9 cellular contexts compared by ENCODE assay signal in the genomic region with DNA sequence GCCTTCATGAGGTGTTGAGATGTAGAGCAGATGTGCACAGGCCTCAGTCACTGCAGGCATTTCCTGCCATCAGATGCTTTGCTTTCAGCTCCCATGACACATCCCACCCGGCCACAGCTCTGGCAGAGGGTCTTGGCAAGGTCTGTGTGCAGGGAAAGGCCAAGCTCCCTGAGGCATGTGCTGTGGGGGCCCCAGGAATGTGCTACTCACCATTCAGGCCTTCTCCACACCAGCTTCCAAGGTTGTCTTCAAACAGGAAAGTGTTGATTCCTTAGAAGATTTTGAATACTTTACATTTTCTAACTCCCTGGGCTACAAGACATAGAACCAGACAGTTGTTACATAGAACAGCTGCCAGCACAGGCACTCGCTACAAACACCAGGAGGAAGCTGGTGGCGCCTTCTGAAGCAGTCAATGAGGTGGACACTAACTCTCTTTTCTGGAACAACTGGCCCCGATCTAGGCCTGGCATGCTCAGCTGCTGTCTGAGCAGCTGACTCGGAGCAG. TPM values are rescaled to one million over a fixed set of nuclear protein-coding genes. Genes with fewer than 3 reads are reported as not detected.
DNase-seq lines count a peak whose midpoint lies in the region; ATAC-seq and TF ChIP-seq lines count a peak whose summit lies in the region.
"Had no signal": no experiment of that assay in that cellular context is flagged by ENCODE, and none has a peak within 500 bp of the region (broad histone marks: within the 10 kb centered on the region; RNA-seq: fewer than 3 reads in every experiment).

No MANE protein-coding gene starts in this region.

- H3K27ac Mint-ChIP-seq in WTC11, result no peak overlapping the region

- no peaks in the 10 kb centered on the region for H3K9me3 ChIP-seq in A673 (ENCODE audit: low read depth, low read length, poor library complexity, severe bottlenecking)
- no peaks in the 10 kb centered on the region for H3K9me3 ChIP-seq in lung (ENCODE audit: control insufficient read depth in 2 of 2, insufficient read depth in 1 of 2, low read length in 1 of 2)

- POLR2A ChIA-PET in A673 (lab: Charles Lee; ENCODE audit: low non-redundant PET), result no interaction called here
- POLR2A ChIA-PET in WTC11 (lab: Charles Lee), result no interaction called here

- DNase-seq in A673 (ENCODE audit: low spot score), result peak; percentile 19
- peak; percentile 73 for DNase-seq in HS-5 (ENCODE audit: low read depth)
- peak; percentile 96 for DNase-seq in astrocyte of the hippocampus (ENCODE audit: low read depth, low spot score)
- DNase-seq in lung (ENCODE audit: low spot score), result peak; percentile 53
- DNase-seq in WTC11 (ENCODE audit: low spot score), result no peak

- H3K27me3 ChIP-seq in A673 (replicated peaks; ENCODE audit: insufficient read depth, low read depth, low read length, poor library complexity) (no peaks in the 10 kb centered on the region), lung (ENCODE audit: control insufficient read depth, insufficient read depth) (no peaks in the 10 kb centered on the region)

- H3K4me1 Mint-ChIP-seq in WTC11, result no peaks in the 10 kb centered on the region

- H3K4me1 ChIP-seq in A673 (ENCODE audit: insufficient read depth, low read length, poor library complexity, severe bottlenecking) (no peaks in the 10 kb centered on the region), lung (ENCODE audit: control insufficient read depth in 2 of 2, insufficient read depth in 2 of 2, low read length in 2 of 2) (peaks cover 0 to 3% of the 10 kb centered on the region in 2 donors)

- H3K36me3 Mint-ChIP-seq in WTC11, result no peaks in the 10 kb centered on the region

- H3K4me3 Mint-ChIP-seq in WTC11, result no peak overlapping the region

- intact Hi-C loops in A673 (cut with micrococcal nuclease; ENCODE audit: unreplicated experiment), result no loop called here

- H3K27ac ChIP-seq in A673 (ENCODE audit: low read depth, low read length, poor library complexity, severe bottlenecking), result no peak overlapping the region
- H3K27ac ChIP-seq in lung (ENCODE audit: low read depth in 1 of 2, low read length in 1 of 2), result no peak overlapping the region

- ATAC-seq in lung (ENCODE audit: insufficient read depth, low FRiP score), result peak; percentile 77
- ATAC-seq in HG02870 (IDR thresholded peaks at IDR 0.05; ENCODE audit: unreplicated experiment), result no peak
- ATAC-seq in HG03469 (IDR thresholded peaks at IDR 0.05; ENCODE audit: unreplicated experiment), result no peak
- no peak for ATAC-seq in WTC11
- ATAC-seq in HG02798 (IDR thresholded peaks at IDR 0.05; ENCODE audit: poor library complexity, unreplicated experiment), result no peak

- 34 to 48% methylated on average over 5 of the region's 5 CpGs for WGBS in lung, 2 donors

- H3K36me3 ChIP-seq in A673 (ENCODE audit: insufficient read depth, low read length, poor library complexity, severe bottlenecking) (no peaks in the 10 kb centered on the region), lung (ENCODE audit: control insufficient read depth in 2 of 2, insufficient read depth in 2 of 2, low read length in 2 of 2) (no peaks in the 10 kb centered on the region)

- peaks cover 2% of the 10 kb centered on the region; the same call in 1 of the 2 replicates for H3K27me3 Mint-ChIP-seq in WTC11 (ENCODE audit: low read depth)

- CTCF ChIA-PET in A673 (lab: Charles Lee) (no interaction called here), WTC11 (lab: Charles Lee) (interaction anchor here (0.6 kb wide), 1 partner anchor 95 kb away, joined by 3 read pairs; no protein-coding TSS in a partner anchor)

- TF ChIP-seq CTCF in A673 (conservative IDR thresholded peaks at IDR 0.05; ENCODE audit: low read depth, low read length) (no peak), lung (IDR thresholded peaks at IDR 0.05; ENCODE audit: control extremely low read depth, extremely low read depth) (no peak), WTC11 (IDR thresholded peaks at IDR 0.05) (no peak)

- no peaks in the 10 kb centered on the region for H3K9me3 Mint-ChIP-seq in WTC11

- no peak overlapping the region for H3K4me3 ChIP-seq in A673 (ENCODE audit: low read depth, low read length, poor library complexity, severe bottlenecking)
- no peak overlapping the region for H3K4me3 ChIP-seq in lung

- BruUV-seq in A673 (replicated peaks; lab: Mats Ljungman, UMichigan), result no TSS peak

TF ChIP-seq in WTC11, 78 proteins besides CTCF, POLR2A, EP300 and RAD21:
- TF ChIP-seq TEAD1 (CRISPR knock-in tag; IDR thresholded peaks at IDR 0.05), result no peak
- no peak for TF ChIP-seq ZNF416 (CRISPR knock-in tag; IDR thresholded peaks at IDR 0.05)
- TF ChIP-seq, protein P1, sequence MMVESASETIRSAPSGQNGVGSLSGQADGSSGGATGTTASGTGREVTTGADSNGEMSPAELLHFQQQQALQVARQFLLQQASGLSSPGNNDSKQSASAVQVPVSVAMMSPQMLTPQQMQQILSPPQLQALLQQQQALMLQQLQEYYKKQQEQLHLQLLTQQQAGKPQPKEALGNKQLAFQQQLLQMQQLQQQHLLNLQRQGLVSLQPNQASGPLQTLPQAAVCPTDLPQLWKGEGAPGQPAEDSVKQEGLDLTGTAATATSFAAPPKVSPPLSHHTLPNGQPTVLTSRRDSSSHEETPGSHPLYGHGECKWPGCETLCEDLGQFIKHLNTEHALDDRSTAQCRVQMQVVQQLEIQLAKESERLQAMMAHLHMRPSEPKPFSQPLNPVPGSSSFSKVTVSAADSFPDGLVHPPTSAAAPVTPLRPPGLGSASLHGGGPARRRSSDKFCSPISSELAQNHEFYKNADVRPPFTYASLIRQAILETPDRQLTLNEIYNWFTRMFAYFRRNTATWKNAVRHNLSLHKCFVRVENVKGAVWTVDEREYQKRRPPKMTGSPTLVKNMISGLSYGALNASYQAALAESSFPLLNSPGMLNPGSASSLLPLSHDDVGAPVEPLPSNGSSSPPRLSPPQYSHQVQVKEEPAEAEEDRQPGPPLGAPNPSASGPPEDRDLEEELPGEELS (CRISPR knock-in tag; IDR thresholded peaks at IDR 0.05), result no peak
- TF ChIP-seq IRF2 (CRISPR knock-in tag; IDR thresholded peaks at IDR 0.05; ENCODE audit: borderline replicate concordance, low read depth), result no peak
- TF ChIP-seq, protein P2, sequence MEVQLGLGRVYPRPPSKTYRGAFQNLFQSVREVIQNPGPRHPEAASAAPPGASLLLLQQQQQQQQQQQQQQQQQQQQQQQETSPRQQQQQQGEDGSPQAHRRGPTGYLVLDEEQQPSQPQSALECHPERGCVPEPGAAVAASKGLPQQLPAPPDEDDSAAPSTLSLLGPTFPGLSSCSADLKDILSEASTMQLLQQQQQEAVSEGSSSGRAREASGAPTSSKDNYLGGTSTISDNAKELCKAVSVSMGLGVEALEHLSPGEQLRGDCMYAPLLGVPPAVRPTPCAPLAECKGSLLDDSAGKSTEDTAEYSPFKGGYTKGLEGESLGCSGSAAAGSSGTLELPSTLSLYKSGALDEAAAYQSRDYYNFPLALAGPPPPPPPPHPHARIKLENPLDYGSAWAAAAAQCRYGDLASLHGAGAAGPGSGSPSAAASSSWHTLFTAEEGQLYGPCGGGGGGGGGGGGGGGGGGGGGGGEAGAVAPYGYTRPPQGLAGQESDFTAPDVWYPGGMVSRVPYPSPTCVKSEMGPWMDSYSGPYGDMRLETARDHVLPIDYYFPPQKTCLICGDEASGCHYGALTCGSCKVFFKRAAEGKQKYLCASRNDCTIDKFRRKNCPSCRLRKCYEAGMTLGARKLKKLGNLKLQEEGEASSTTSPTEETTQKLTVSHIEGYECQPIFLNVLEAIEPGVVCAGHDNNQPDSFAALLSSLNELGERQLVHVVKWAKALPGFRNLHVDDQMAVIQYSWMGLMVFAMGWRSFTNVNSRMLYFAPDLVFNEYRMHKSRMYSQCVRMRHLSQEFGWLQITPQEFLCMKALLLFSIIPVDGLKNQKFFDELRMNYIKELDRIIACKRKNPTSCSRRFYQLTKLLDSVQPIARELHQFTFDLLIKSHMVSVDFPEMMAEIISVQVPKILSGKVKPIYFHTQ (CRISPR knock-in tag; IDR thresholded peaks at IDR 0.05), result no peak
TF ChIP-seq in WTC11: peak in this region for 0.

RNA-seq across cellular contexts. Expression of a gene that starts 27.8 kb away (rescaled TPM):
- 0.11 and 0.28 TPM in 2 replicates for total RNA-seq in A673 (2021)
- 10 to 100 TPM; 19.7 to 30.7 TPM for total RNA-seq in lung
- polyA plus RNA-seq in lung, result 1 to 10 TPM; 4.5 to 9.9 TPM
- total RNA-seq in WTC11 (2021), result 0.11 to 0.14 TPM (median 0.13 TPM) in 3 replicates
- total RNA-seq: glomerular endothelial cell had no signal

RNA-seq across cellular contexts. Expression of a gene that starts 28.6 kb away (rescaled TPM):
- total RNA-seq in A673 (2021), result 86.7 and 99.1 TPM in 2 replicates
- total RNA-seq in lung, result 10 to 100 TPM; 71.5 to 98.8 TPM
- 100 to 1,000 TPM in 1 of 2 donors, 10 to 100 TPM in 1; 63.8 to 103 TPM for polyA plus RNA-seq in lung
- total RNA-seq in WTC11 (2021), result 46.3 to 56.1 TPM (median 51.7 TPM) in 3 replicates

RNA-seq across cellular contexts. Expression of a gene that starts 47.4 kb away (rescaled TPM):
- total RNA-seq in A673 (2021) (52.5 and 58.2 TPM in 2 replicates), lung (10 to 100 TPM; 23.5 to 36.1 TPM), WTC11 (2021) (53.9 to 58.5 TPM (median 54.2 TPM) in 3 replicates)
- 10 to 100 TPM in 1 of 2 donors, 1 to 10 TPM in 1; 6.4 to 14.7 TPM for polyA plus RNA-seq in lung

RNA-seq across cellular contexts. Expression of a gene that starts 47.8 kb away (rescaled TPM):
- total RNA-seq in A673 (2021) (105 and 112 TPM in 2 replicates), lung (1 to 10 TPM; 3.6 to 6.2 TPM), WTC11 (2021) (89.1 to 103 TPM (median 89.9 TPM) in 3 replicates)
- 1 to 10 TPM; 1.5 to 2.7 TPM for polyA plus RNA-seq in lung

Comparison
In these comparisons a context has a peak if more than half of its experiments do, and no peak if none do; other contexts are left out.
1. RNA of a gene that starts 27.8 kb away (total RNA-seq): 19.7 to 30.7 TPM in lung; 0.11 to 0.28 TPM in A673 and 0.11 to 0.14 TPM in WTC11; every median in the first group is over 10 times any median in the second.